ENCODE assay signal across 14 cellular contexts in genomic region chr7:157519246-157519645, GRCh38.
DNase-seq lines count a peak whose midpoint lies in the region; ATAC-seq and TF ChIP-seq lines count a peak whose summit lies in the region.
"Had no signal": no experiment of that assay in that cellular context is flagged by ENCODE, and none has a peak within 500 bp of the region (broad histone marks: within the 10 kb centered on the region; RNA-seq: fewer than 3 reads in every experiment).

No MANE protein-coding gene starts in this region.

- H3K9ac ChIP-seq in BLaER1 treated with 17β-estradiol and CSF1 and Interleukin-3, amounts not matched to agents 10 nM and 100 nM = 0 out of 22 replicates have a peak overlapping the region, but pooled peaks of 1 of the 11 experiments have one; percentile 26

- peaks cover 0 to 8% (median 0%) of the 10 kb centered on the region in 11 experiments; a peak in 1 of 22 replicates for H4K20me1 ChIP-seq in BLaER1 treated with 17β-estradiol and CSF1 and Interleukin-3, amounts not matched to agents 10 nM and 100 nM

- DNase-seq in H7 (peak; percentile 45), left lobe of liver (ENCODE audit: low spot score) (peak; percentile 35), sciatic nerve (ENCODE audit: low spot score) (peak; percentile 26), NCI-H1417 treated with DMSO at 0.1 percent for 48 hours (lab: John Stamatoyannopoulos, UW) (no peak), brain microvascular endothelial cell (no peak)
- DNase-seq in stimulated activated CD4-positive, alpha-beta T cell treated with anti-CD3 and anti-CD28 coated beads, Interleukin-15, amount 100 ng/mL, for 24 hours = no peak
- DNase-seq: HFFc6, KG1, NCI-H1436 treated with DMSO at 0.1 percent for 48 hours, NCI-H2081, NCI-H748 treated with DMSO at 0.1 percent for 48 hours, PC-9 had no signal

- no peak overlapping the region for H3K4me3 ChIP-seq in BLaER1 treated with 17β-estradiol and CSF1 and Interleukin-3, amounts not matched to agents 10 nM and 100 nM
- H3K4me3 ChIP-seq in H7 (ENCODE audit: insufficient read depth, low read depth, low read length) (no peak overlapping the region), brain microvascular endothelial cell (ENCODE audit: low read depth, low read length) (no peak overlapping the region)
- H3K4me3 ChIP-seq: PC-9 had no signal

- in situ Hi-C loops in brain microvascular endothelial cell (cut with HindIII; ENCODE audit: low pct_ligation_motif_present, low sequenced_read_pairs) = no loop called here

- peak overlapping the region in 9 of 11 experiments; percentile 62 to 80 (median 71); a peak in 12 of 22 replicates for H3K4me2 ChIP-seq in BLaER1 treated with 17β-estradiol and CSF1 and Interleukin-3, amounts not matched to agents 10 nM and 100 nM
- H3K4me2 ChIP-seq: PC-9 had no signal

- H3K9me3 ChIP-seq in BLaER1 treated with 17β-estradiol and CSF1 and Interleukin-3, amounts not matched to agents 10 nM and 100 nM (replicated peaks in 1 of 11) = no peaks in the 10 kb centered on the region

- H3K36me3 ChIP-seq in BLaER1 treated with 17β-estradiol and CSF1 and Interleukin-3, amounts not matched to agents 10 nM and 100 nM = no peaks in the 10 kb centered on the region
- H3K36me3 ChIP-seq in H7 (replicated peaks; ENCODE audit: control insufficient read depth, insufficient read depth, low read length) (no peaks in the 10 kb centered on the region), brain microvascular endothelial cell (replicated peaks) (no peaks in the 10 kb centered on the region)

- no peak overlapping the region for H3K27ac ChIP-seq in BLaER1 treated with 17β-estradiol and CSF1 and Interleukin-3, amounts not matched to agents 10 nM and 100 nM
- no peak overlapping the region for H3K27ac ChIP-seq in brain microvascular endothelial cell
- H3K27ac ChIP-seq: PC-9 had no signal

- intact Hi-C loops in sciatic nerve (cut with DNase I) = no loop called here

- no peak for TF ChIP-seq CTCF in brain microvascular endothelial cell (IDR thresholded peaks at IDR 0.05; ENCODE audit: low read depth, low read length, missing control alignments)

- peaks cover 22 to 59% (median 46%) of the 10 kb centered on the region in 10 experiments for H3K4me1 ChIP-seq in BLaER1 treated with 17β-estradiol and CSF1 and Interleukin-3, amounts not matched to agents 10 nM and 100 nM

- H3K27me3 ChIP-seq in BLaER1 treated with 17β-estradiol and CSF1 and Interleukin-3, amounts not matched to agents 10 nM and 100 nM = peaks cover 0 to 14% (median 0%) of the 10 kb centered on the region in 11 experiments; a peak in 5 of 22 replicates
- H3K27me3 ChIP-seq in H7 (ENCODE audit: control insufficient read depth, insufficient read depth, low read length) (no peaks in the 10 kb centered on the region), brain microvascular endothelial cell (replicated peaks) (no peaks in the 10 kb centered on the region)

- ATAC-seq in left lobe of liver (no peak), sciatic nerve (no peak)
- ATAC-seq: CD8-positive, alpha-beta T cell had no signal

Comparison
In these comparisons a context has a peak if more than half of its experiments do, and no peak if none do; other contexts are left out.
1. DNase-seq: peak in H7 (single experiment), left lobe of liver (single experiment) and sciatic nerve (single experiment); none in NCI-H1417 treated with DMSO at 0.1 percent for 48 hours (single experiment), stimulated activated CD4-positive, alpha-beta T cell treated with anti-CD3 and anti-CD28 coated beads, Interleukin-15, amount 100 ng/mL, for 24 hours (single experiment) and brain microvascular endothelial cell (single experiment).